8 cellular contexts compared by ENCODE assay signal in genomic region chr9:113343732-113344231, GRCh38. TPM values are rescaled to one million over a fixed set of nuclear protein-coding genes. Genes with fewer than 3 reads are reported as not detected.
DNase-seq lines count a peak whose midpoint lies in the region; ATAC-seq and TF ChIP-seq lines count a peak whose summit lies in the region.

No MANE protein-coding gene starts in this region.

- no peak overlapping the region for H3K9ac ChIP-seq in smooth muscle cell (ENCODE audit: low read depth)

- no peak overlapping the region for H3K4me2 ChIP-seq in smooth muscle cell

- no peaks in the 10 kb centered on the region for H3K36me3 ChIP-seq in WERI-Rb-1
- H3K36me3 ChIP-seq in smooth muscle cell (ENCODE audit: low read depth): no peaks in the 10 kb centered on the region

- intact Hi-C loops in left cardiac atrium (cut with DNase I): no loop called here

- H3K9me3 ChIP-seq in WERI-Rb-1 (ENCODE audit: severe bottlenecking) (peaks cover 2% of the 10 kb centered on the region), smooth muscle cell (replicated peaks; ENCODE audit: low read depth) (no peaks in the 10 kb centered on the region)

- no peaks in the 10 kb centered on the region for H3K79me2 ChIP-seq in smooth muscle cell (ENCODE audit: low read depth)

- H3K27me3 ChIP-seq in WERI-Rb-1 (ENCODE audit: insufficient read depth, low read depth, severe bottlenecking) (no peaks in the 10 kb centered on the region), smooth muscle cell (ENCODE audit: low read depth) (peaks cover 5% of the 10 kb centered on the region)

- H3F3A ChIP-seq in smooth muscle cell (ENCODE audit: low read depth): peaks cover 5% of the 10 kb centered on the region

- TF ChIP-seq CTCF in WERI-Rb-1 (IDR thresholded peaks at IDR 0.05; ENCODE audit: low read depth, low read length): no peak
- no peak for TF ChIP-seq CTCF in smooth muscle cell (IDR thresholded peaks at IDR 0.05; ENCODE audit: borderline replicate concordance, insufficient read depth, poor library complexity, severe bottlenecking)

- no peaks in the 10 kb centered on the region for H4K20me1 ChIP-seq in smooth muscle cell (ENCODE audit: low read depth)

- ATAC-seq in left cardiac atrium: peak; percentile 79 to 85
- ATAC-seq in HG03097 (IDR thresholded peaks at IDR 0.05; ENCODE audit: low FRiP score, unreplicated experiment): no peak

- H3K4me3 ChIP-seq in WERI-Rb-1 (ENCODE audit: low read depth, low read length): no peak overlapping the region
- H3K4me3 ChIP-seq in smooth muscle cell: no peak overlapping the region

- no peak overlapping the region for H2AFZ ChIP-seq in smooth muscle cell (ENCODE audit: low read depth)

- DNase-seq in CD1c-positive myeloid dendritic cell (ENCODE audit: extremely low spot score) (peak; percentile 6), MV-4-11 (lab: John Stamatoyannopoulos, UW) (peak; percentile 87), WERI-Rb-1 (peak; percentile 82), left cardiac atrium (peak; percentile 87), smooth muscle cell (lab: John Stamatoyannopoulos, UW; ENCODE audit: unreplicated experiment) (peak; percentile 50)
- no peak for DNase-seq in stimulated activated CD4-positive, alpha-beta T cell treated with anti-CD3 and anti-CD28 coated beads, Interleukin-2, amount 100 ng/mL, for 48 hours
- DNase-seq in stimulated activated CD4-positive, alpha-beta T cell treated with anti-CD3 and anti-CD28 coated beads, Interleukin-4, amount 100 ng/mL, for 4 hours: no peak

- WGBS in smooth muscle cell (ENCODE audit: low lambda C conversion rate): 26% methylated on average over 1 of the region's 1 CpG

- H3K27ac ChIP-seq in WERI-Rb-1 (peak overlapping the region; percentile 33; the same call in 1 of the 2 replicates), smooth muscle cell (ENCODE audit: low read depth) (peak overlapping the region; percentile 47)

- peaks cover 3% of the 10 kb centered on the region for H3K4me1 ChIP-seq in smooth muscle cell (ENCODE audit: low read depth)

RNA-seq across cellular contexts. Expression of gene WDR31, which starts 3.7 kb away (rescaled TPM):
- total RNA-seq in left cardiac atrium: 1 to 10 TPM; 4.9 to 5.7 TPM
- total RNA-seq in smooth muscle cell: 2.2 and 2.7 TPM in 2 replicates
- 1.2 and 1.6 TPM in 2 replicates for polyA plus RNA-seq in smooth muscle cell

RNA-seq across cellular contexts. Expression of gene BSPRY, which starts 5.6 kb away (rescaled TPM):
- total RNA-seq in left cardiac atrium (1 to 10 TPM in 1 of 2 donors, under 1 TPM in 1; 0.27 to 1.6 TPM), smooth muscle cell (0.36 and 0.67 TPM in 2 replicates)
- 0.27 and 2.3 TPM in 2 replicates for polyA plus RNA-seq in smooth muscle cell

RNA-seq across cellular contexts. Expression of gene HDHD3, which starts 33.0 kb away (rescaled TPM):
- total RNA-seq in left cardiac atrium (10 to 100 TPM in 1 of 2 donors, 1 to 10 TPM in 1; 8.7 to 18.8 TPM), smooth muscle cell (2.9 and 6.7 TPM in 2 replicates)
- polyA plus RNA-seq in smooth muscle cell: 12.5 and 18.9 TPM in 2 replicates

RNA-seq across cellular contexts. Expression of gene RNF183, which starts 40.6 kb away (rescaled TPM):
- total RNA-seq in left cardiac atrium (not detected), smooth muscle cell (0.09 and 2.3 TPM in 2 replicates)
- 0.66 TPM in 1 of 2 replicates, not detected in the other for polyA plus RNA-seq in smooth muscle cell

RNA-seq across cellular contexts. Expression of gene ALAD, which starts 57.3 kb away (rescaled TPM):
- total RNA-seq in left cardiac atrium: 10 to 100 TPM; 32.8 to 39.1 TPM
- total RNA-seq in smooth muscle cell: 6.2 and 7.1 TPM in 2 replicates
- 15.4 and 22.4 TPM in 2 replicates for polyA plus RNA-seq in smooth muscle cell

Comparison
In these comparisons a context has a peak if more than half of its experiments do, and no peak if none do; other contexts are left out.
1. DNase-seq: peak in CD1c-positive myeloid dendritic cell (single experiment), MV-4-11 (single experiment), WERI-Rb-1 (single experiment), left cardiac atrium (single experiment) and smooth muscle cell (single experiment); none in stimulated activated CD4-positive, alpha-beta T cell treated with anti-CD3 and anti-CD28 coated beads, Interleukin-2, amount 100 ng/mL, for 48 hours (0 of 2) and stimulated activated CD4-positive, alpha-beta T cell treated with anti-CD3 and anti-CD28 coated beads, Interleukin-4, amount 100 ng/mL, for 4 hours (0 of 2).